In the genomic region with DNA sequence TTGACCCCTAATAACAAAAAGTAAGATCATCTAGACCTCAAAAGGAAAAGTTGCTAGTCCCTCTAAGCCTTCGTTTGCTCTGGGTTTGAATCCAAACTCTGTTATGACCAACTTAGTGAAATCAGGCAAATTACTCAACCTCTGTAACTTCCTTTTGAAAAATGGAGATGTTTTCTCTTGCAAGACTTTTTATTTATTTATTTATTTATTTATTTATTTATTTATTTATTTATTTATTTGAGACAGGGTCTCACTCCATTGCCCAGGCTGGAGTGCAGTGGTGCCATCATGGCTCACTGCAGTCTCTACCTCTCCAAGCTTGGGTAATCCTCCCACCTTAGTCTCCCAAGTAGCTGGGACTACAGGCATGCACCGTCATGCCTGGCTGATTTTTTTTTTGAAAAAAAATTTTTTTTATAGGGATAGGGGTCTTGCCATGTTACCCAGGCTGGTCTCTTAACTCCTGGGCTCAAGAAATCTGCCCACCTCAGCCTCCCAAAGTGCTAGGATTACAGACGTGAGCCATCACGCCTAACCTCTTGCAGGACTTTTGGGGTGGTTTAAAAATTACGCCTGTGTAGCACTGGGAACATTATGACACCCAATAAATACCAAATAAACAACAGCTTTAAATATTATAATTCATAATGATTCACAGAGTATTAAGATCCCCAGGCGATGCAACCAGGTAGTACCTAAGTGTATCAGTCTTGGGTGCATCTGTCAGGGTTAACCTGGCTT, we compare ENCODE assay signal across 10 cellular contexts.
A peak's percentile ranks its signal among the peaks of the same experiment; 100 is the strongest.
DNase-seq lines count a peak whose midpoint lies in the region; ATAC-seq, FAIRE-seq and TF ChIP-seq lines count a peak whose summit lies in the region.
"Had no signal": no experiment of that assay in that cellular context is flagged by ENCODE, and none has a peak within 500 bp of the region (broad histone marks: within the 10 kb centered on the region; RNA-seq: fewer than 3 reads in every experiment).

No MANE protein-coding gene starts in this region.

- no TSS peak for BruUV-seq in OCI-LY7 (replicated peaks; lab: Mats Ljungman, UMichigan)
- no TSS peak for BruUV-seq in endothelial cell of umbilical vein (replicated peaks; lab: Mats Ljungman, UMichigan)

- H3K36me3 ChIP-seq in SK-N-SH (replicated peaks in 1 of 2; ENCODE audit: control insufficient read depth in 1 of 2, insufficient read depth in 2 of 2, low read length in 1 of 2) (no peaks in the 10 kb centered on the region), OCI-LY7 (ENCODE audit: insufficient read depth, low read length) (no peaks in the 10 kb centered on the region), endothelial cell of umbilical vein (ENCODE audit: control insufficient read depth in 2 of 2, extremely low read depth in 1 of 2, insufficient read depth in 2 of 2, low read length in 2 of 2) (no peaks in the 10 kb centered on the region), tibial artery (no peaks in the 10 kb centered on the region), kidney (ENCODE audit: control insufficient read depth in 1 of 2, insufficient read depth in 2 of 2, low read length in 2 of 2) (no peaks in the 10 kb centered on the region)

- TF ChIP-seq CTCF in SK-N-SH (IDR thresholded peaks at IDR 0.05) (no peak), OCI-LY7 (conservative IDR thresholded peaks at IDR 0.05; ENCODE audit: low read length) (no peak), endothelial cell of umbilical vein (IDR thresholded peaks at IDR 0.05; ENCODE audit: extremely low read depth in 1 of 2, insufficient read depth in 1 of 2, low read depth in 1 of 2, low read length in 2 of 2) (no peak), tibial artery (IDR thresholded peaks at IDR 0.05) (no peak), kidney (IDR thresholded peaks at IDR 0.05; ENCODE audit: borderline replicate concordance, extremely low read depth, insufficient read depth) (no peak)

- FAIRE-seq in endothelial cell of umbilical vein (lab: Jason Lieb, UNC) = no peak
- no peak for FAIRE-seq in kidney (lab: Jason Lieb, UNC)
- FAIRE-seq: A204.1, endometrium had no signal

- intact Hi-C loops in OCI-LY7 (cut with micrococcal nuclease; ENCODE audit: unreplicated experiment) = no loop called here
- intact Hi-C loops in endothelial cell of umbilical vein (cut with micrococcal nuclease) = loop anchor here (2.0 kb wide), 1 partner anchor 34 kb away; no protein-coding TSS in a partner anchor
- intact Hi-C loops in tibial artery (cut with DNase I; ENCODE audit: low total_unique reads) = no loop called here
- intact Hi-C loops in kidney (cut with DNase I) = no loop called here

- peak overlapping the region; percentile 53; the same call in 1 of the 2 replicates for H3K9ac ChIP-seq in SK-N-SH
- H3K9ac ChIP-seq in endothelial cell of umbilical vein (replicated peaks; ENCODE audit: extremely low read depth, insufficient read depth, low read length) = no peak overlapping the region
- no peak overlapping the region for H3K9ac ChIP-seq in kidney (ENCODE audit: low read length in 2 of 2)

- H3K27ac ChIP-seq in SK-N-SH (ENCODE audit: low read depth in 2 of 2, low read length in 1 of 2) = peak overlapping the region; percentile 60 to 86
- H3K27ac ChIP-seq in OCI-LY7 (ENCODE audit: low read depth, low read length, poor library complexity, severe bottlenecking) = peak overlapping the region; percentile 85
- peak overlapping the region; percentile 15 for H3K27ac ChIP-seq in endothelial cell of umbilical vein (ENCODE audit: insufficient read depth, low read depth, low read length)
- no peak overlapping the region for H3K27ac ChIP-seq in tibial artery
- H3K27ac ChIP-seq in kidney (ENCODE audit: low read depth in 2 of 2, low read length in 2 of 2) = no peak overlapping the region

- DNase-seq in SK-N-SH (no peak), OCI-LY7 (ENCODE audit: low spot score) (no peak), endothelial cell of umbilical vein (ENCODE audit: low read depth, low spot score) (no peak), skeletal muscle cell (ENCODE audit: low read depth) (no peak), tibial artery (no peak), kidney (no peak)

- H3K4me1 ChIP-seq in SK-N-SH (ENCODE audit: control insufficient read depth in 1 of 2, insufficient read depth in 2 of 2, low read depth in 1 of 2, low read length in 1 of 2) (peaks cover 36 to 58% of the 10 kb centered on the region in 2 experiments), OCI-LY7 (ENCODE audit: insufficient read depth, low read length, poor library complexity, severe bottlenecking) (peaks cover 28% of the 10 kb centered on the region), endothelial cell of umbilical vein (ENCODE audit: control insufficient read depth, extremely low read depth, insufficient read depth, low read length) (peaks cover 23% of the 10 kb centered on the region), tibial artery (peaks cover 0 to 6% (median 0%) of the 10 kb centered on the region in 4 donors), kidney (ENCODE audit: control insufficient read depth in 1 of 2, insufficient read depth in 1 of 2, low read depth in 1 of 2, low read length in 2 of 2) (peaks cover 0 to 4% of the 10 kb centered on the region in 2 donors)

- H3K9me1 ChIP-seq in endothelial cell of umbilical vein (replicated peaks; ENCODE audit: control insufficient read depth, extremely low read depth, insufficient read depth, low read length) = no peaks in the 10 kb centered on the region

- H3K27me3 ChIP-seq in SK-N-SH (ENCODE audit: insufficient read depth) (no peaks in the 10 kb centered on the region), endothelial cell of umbilical vein (ENCODE audit: control insufficient read depth in 2 of 2, insufficient read depth in 2 of 2, low read length in 2 of 2) (no peaks in the 10 kb centered on the region), tibial artery (no peaks in the 10 kb centered on the region)

- H3K9me3 ChIP-seq in SK-N-SH (no peaks in the 10 kb centered on the region), OCI-LY7 (ENCODE audit: low read length) (no peaks in the 10 kb centered on the region), endothelial cell of umbilical vein (replicated peaks; ENCODE audit: control insufficient read depth, insufficient read depth, low read length) (no peaks in the 10 kb centered on the region), tibial artery (no peaks in the 10 kb centered on the region), kidney (ENCODE audit: control insufficient read depth in 1 of 2, low read length in 2 of 2) (no peaks in the 10 kb centered on the region)

- 82% methylated on average over 6 of the region's 6 CpGs for WGBS in SK-N-SH (ENCODE audit: low lambda C conversion rate)

- H3K4me2 ChIP-seq in SK-N-SH = peak overlapping the region; percentile 54
- peak overlapping the region; percentile 69 for H3K4me2 ChIP-seq in OCI-LY7 (ENCODE audit: low read length)
- peak overlapping the region; percentile 51 for H3K4me2 ChIP-seq in endothelial cell of umbilical vein (ENCODE audit: insufficient read depth, low read length)

- no peak for TF ChIP-seq EP300 in SK-N-SH (IDR thresholded peaks at IDR 0.05; ENCODE audit: borderline replicate concordance in 1 of 2, low read depth in 1 of 2, low read length in 1 of 2)

- peaks cover 24% of the 10 kb centered on the region; the same call in 1 of the 2 replicates for H3K79me2 ChIP-seq in SK-N-SH (ENCODE audit: insufficient read depth)
- peaks cover 4% of the 10 kb centered on the region; the same call in 1 of the 2 replicates for H3K79me2 ChIP-seq in OCI-LY7 (ENCODE audit: insufficient read depth, low read depth, low read length)
- no peaks in the 10 kb centered on the region for H3K79me2 ChIP-seq in endothelial cell of umbilical vein (ENCODE audit: control insufficient read depth, insufficient read depth, low read length)

- H3K9me2 ChIP-seq in SK-N-SH (no peaks in the 10 kb centered on the region), OCI-LY7 (ENCODE audit: insufficient read depth, low read length) (no peaks in the 10 kb centered on the region)

- H4K20me1 ChIP-seq in SK-N-SH (ENCODE audit: insufficient read depth) = no peaks in the 10 kb centered on the region
- no peaks in the 10 kb centered on the region for H4K20me1 ChIP-seq in OCI-LY7 (ENCODE audit: insufficient read depth, low read length)
- H4K20me1 ChIP-seq in endothelial cell of umbilical vein (replicated peaks; ENCODE audit: control insufficient read depth, extremely low read depth, insufficient read depth, low read length) = no peaks in the 10 kb centered on the region

- POLR2A ChIA-PET in SK-N-SH (lab: Yijun Ruan, JAX) (no interaction called here), OCI-LY7 (lab: Charles Lee) (interaction anchor here (0.6 to 2.6 kb wide), 9 partner anchors 8 to 715 kb away, joined by 3 to 23 read pairs (median 5); no protein-coding TSS in a partner anchor), endothelial cell of umbilical vein (lab: Charles Lee) (no interaction called here)

- peaks cover 24% of the 10 kb centered on the region for H3F3A ChIP-seq in SK-N-SH (replicated peaks; ENCODE audit: insufficient read depth)

- peak overlapping the region; percentile 20 for H2AFZ ChIP-seq in SK-N-SH (ENCODE audit: low read depth)
- H2AFZ ChIP-seq in OCI-LY7 (ENCODE audit: low read length) = peak overlapping the region; percentile 83; the same call in 1 of the 2 replicates
- no peak overlapping the region for H2AFZ ChIP-seq in endothelial cell of umbilical vein (ENCODE audit: low read depth, low read length)

- no peak for TF ChIP-seq POLR2A in endothelial cell of umbilical vein (IDR thresholded peaks at IDR 0.05; ENCODE audit: low read depth, low read length)

- CTCF ChIA-PET in SK-N-SH (lab: Yijun Ruan, JAX) = interaction anchor here (0.7 to 5.2 kb wide), 6 partner anchors 35 to 282 kb away, joined by 3 to 35 read pairs (median 18); no protein-coding TSS in a partner anchor
- CTCF ChIA-PET in OCI-LY7 (lab: Charles Lee; ENCODE audit: unreplicated experiment) = no interaction called here
- CTCF ChIA-PET in endothelial cell of umbilical vein (lab: Charles Lee) = interaction anchor here (0.8 to 3.6 kb wide), 5 partner anchors 8 to 163 kb away, joined by 3 to 30 read pairs (median 7); no protein-coding TSS in a partner anchor

- dilution Hi-C loops in endothelial cell of umbilical vein (cut with MboI; ENCODE audit: extremely low pct_ligation_motif_present, low sequenced_read_pairs) = no loop called here

- no peak for TF ChIP-seq RAD21 in SK-N-SH (IDR thresholded peaks at IDR 0.05; ENCODE audit: low read length)

- ATAC-seq in SK-N-SH treated with all-trans-retinoic acid at 6 μM for 48 hours (no peak), GM18867 (IDR thresholded peaks at IDR 0.05; ENCODE audit: unreplicated experiment) (no peak)

- H3K4me3 ChIP-seq in SK-N-SH (ENCODE audit: low read depth in 2 of 2, low read length in 1 of 2) = peak overlapping the region in 1 of 2 experiments; percentile 39; a peak in 2 of 4 replicates
- H3K4me3 ChIP-seq in OCI-LY7 (ENCODE audit: low read depth, low read length, poor library complexity, severe bottlenecking) = peak overlapping the region; percentile 51
- no peak overlapping the region for H3K4me3 ChIP-seq in endothelial cell of umbilical vein (replicated peaks in 1 of 3; ENCODE audit: insufficient read depth in 1 of 3, low read depth in 1 of 3, low read length in 3 of 3)
- H3K4me3 ChIP-seq in skeletal muscle cell (ENCODE audit: low read depth, low read length) = peak overlapping the region; percentile 19
- no peak overlapping the region for H3K4me3 ChIP-seq in tibial artery
- H3K4me3 ChIP-seq in kidney (ENCODE audit: low read length in 2 of 2) = no peak overlapping the region

TF ChIP-seq in endothelial cell of umbilical vein, 7 proteins besides CTCF, POLR2A, EP300 and RAD21 (continues in another document):
- TF ChIP-seq EZH2 (IDR thresholded peaks at IDR 0.05; ENCODE audit: borderline replicate concordance, low read depth, low read length, severe bottlenecking) = no peak

Comparison
In these comparisons a context has a peak if more than half of its experiments do, and no peak if none do; other contexts are left out.
1. H3K27ac ChIP-seq: peak in SK-N-SH (2 of 2), OCI-LY7 (single experiment) and endothelial cell of umbilical vein (single experiment); none in tibial artery (0 of 2) and kidney (0 of 2).
2. H3K4me3 ChIP-seq: peak in OCI-LY7 (single experiment) and skeletal muscle cell (single experiment); none in endothelial cell of umbilical vein (0 of 3), tibial artery (0 of 2) and kidney (0 of 2).
3. Peak in every context shown above with its lines, with median percentiles within 50 percentile points of each other: H3K4me2 ChIP-seq.